Comparison of ENCODE assay signal across 1 cellular context in the genomic region with DNA sequence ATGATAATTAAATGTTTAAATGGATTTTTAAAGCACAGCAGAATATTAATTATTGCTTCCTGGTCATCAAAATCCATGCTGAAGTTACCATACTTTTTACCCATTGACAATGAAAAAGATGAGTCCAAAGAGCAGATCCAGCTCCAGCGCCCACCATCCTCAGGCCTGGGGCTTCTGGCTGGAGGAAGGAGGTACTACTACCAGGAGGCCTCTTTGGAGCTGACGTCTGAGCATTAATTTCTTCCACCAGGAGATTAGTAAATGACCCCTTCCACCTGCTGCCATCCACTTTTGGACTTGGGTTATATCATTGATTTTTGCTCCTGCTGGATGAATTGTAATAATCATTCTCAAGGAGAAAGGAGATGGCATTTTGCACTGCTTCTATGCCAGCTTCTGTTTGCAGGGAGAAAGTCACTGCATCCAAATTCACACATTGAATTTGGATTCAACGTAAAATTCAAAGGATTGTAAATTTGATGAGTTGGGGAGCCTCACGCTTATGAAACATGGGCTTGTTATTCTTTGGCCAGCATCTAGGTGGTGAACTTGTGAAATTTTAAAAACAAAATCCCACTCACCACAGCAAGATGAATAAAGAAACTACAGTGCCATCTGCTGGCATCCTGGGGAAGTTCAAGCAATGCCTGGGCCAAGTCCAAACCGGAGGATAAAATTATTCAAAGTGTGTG.
TF ChIP-seq lines count a peak whose summit lies in the region.

No MANE protein-coding gene starts in this region.

TF ChIP-seq in GM23338, 12 proteins besides CTCF, POLR2A, EP300 and RAD21 (continued from another document):
- TF ChIP-seq, protein P1, sequence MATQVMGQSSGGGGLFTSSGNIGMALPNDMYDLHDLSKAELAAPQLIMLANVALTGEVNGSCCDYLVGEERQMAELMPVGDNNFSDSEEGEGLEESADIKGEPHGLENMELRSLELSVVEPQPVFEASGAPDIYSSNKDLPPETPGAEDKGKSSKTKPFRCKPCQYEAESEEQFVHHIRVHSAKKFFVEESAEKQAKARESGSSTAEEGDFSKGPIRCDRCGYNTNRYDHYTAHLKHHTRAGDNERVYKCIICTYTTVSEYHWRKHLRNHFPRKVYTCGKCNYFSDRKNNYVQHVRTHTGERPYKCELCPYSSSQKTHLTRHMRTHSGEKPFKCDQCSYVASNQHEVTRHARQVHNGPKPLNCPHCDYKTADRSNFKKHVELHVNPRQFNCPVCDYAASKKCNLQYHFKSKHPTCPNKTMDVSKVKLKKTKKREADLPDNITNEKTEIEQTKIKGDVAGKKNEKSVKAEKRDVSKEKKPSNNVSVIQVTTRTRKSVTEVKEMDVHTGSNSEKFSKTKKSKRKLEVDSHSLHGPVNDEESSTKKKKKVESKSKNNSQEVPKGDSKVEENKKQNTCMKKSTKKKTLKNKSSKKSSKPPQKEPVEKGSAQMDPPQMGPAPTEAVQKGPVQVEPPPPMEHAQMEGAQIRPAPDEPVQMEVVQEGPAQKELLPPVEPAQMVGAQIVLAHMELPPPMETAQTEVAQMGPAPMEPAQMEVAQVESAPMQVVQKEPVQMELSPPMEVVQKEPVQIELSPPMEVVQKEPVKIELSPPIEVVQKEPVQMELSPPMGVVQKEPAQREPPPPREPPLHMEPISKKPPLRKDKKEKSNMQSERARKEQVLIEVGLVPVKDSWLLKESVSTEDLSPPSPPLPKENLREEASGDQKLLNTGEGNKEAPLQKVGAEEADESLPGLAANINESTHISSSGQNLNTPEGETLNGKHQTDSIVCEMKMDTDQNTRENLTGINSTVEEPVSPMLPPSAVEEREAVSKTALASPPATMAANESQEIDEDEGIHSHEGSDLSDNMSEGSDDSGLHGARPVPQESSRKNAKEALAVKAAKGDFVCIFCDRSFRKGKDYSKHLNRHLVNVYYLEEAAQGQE (IDR thresholded peaks at IDR 0.05; ENCODE audit: unreplicated experiment), result no peak
- TF ChIP-seq EZH2phosphoT487 (IDR thresholded peaks at IDR 0.05; ENCODE audit: unreplicated experiment) (no peak), ZNF114 (CRISPR knock-in tag; IDR thresholded peaks at IDR 0.05) (no peak)
